1 cellular context compared by ENCODE assay signal in the genomic region with DNA sequence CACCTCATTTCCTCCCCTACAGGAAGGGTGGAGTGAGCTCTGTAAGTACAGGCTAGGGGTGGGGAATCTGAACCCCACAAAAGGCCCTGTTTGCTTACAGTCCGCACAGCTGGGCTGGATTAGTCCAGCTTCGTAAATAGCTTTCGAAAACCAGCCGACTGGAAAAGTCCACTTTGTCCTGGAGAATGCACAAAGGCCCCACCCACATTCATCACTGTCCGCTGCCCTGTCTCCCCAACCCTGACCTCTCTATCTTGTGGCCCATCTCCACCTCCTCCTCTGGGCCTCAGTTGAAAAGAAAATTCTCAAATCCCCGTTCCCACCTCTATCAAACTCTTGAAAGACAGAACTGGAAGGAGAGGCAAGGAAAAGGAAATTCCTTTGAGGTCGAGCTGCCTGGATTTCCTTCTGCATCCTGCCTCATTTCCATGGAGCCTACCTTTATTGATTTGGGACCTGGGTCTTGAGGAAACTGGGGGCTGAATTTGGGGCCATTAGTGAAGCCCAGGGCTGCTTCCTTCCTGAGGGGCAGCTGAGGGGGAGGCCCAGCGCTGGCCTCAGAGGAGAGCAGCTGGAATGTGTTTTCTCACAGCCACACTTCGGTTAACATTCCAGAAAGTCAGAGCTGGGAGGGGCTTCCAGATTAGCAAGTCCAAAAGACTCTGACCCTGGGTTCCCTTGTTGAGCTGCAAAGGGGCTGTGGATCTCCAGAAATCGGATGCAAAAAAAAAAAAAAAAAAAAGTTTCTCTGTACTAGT.
TF ChIP-seq lines count a peak whose summit lies in the region.

No MANE protein-coding gene starts in this region.

TF ChIP-seq in HepG2, 621 proteins besides CTCF, POLR2A, EP300 and RAD21 (continued from another document and continues in another):
- TF ChIP-seq, protein P1, sequence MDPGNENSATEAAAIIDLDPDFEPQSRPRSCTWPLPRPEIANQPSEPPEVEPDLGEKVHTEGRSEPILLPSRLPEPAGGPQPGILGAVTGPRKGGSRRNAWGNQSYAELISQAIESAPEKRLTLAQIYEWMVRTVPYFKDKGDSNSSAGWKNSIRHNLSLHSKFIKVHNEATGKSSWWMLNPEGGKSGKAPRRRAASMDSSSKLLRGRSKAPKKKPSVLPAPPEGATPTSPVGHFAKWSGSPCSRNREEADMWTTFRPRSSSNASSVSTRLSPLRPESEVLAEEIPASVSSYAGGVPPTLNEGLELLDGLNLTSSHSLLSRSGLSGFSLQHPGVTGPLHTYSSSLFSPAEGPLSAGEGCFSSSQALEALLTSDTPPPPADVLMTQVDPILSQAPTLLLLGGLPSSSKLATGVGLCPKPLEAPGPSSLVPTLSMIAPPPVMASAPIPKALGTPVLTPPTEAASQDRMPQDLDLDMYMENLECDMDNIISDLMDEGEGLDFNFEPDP (CRISPR knock-in tag; conservative IDR thresholded peaks at IDR 0.05): no peak
- TF ChIP-seq ZNF431 (CRISPR knock-in tag; IDR thresholded peaks at IDR 0.05; ENCODE audit: borderline replicate concordance, low read depth): no peak; the same call in none of the 2 replicates
- TF ChIP-seq, protein P2, sequence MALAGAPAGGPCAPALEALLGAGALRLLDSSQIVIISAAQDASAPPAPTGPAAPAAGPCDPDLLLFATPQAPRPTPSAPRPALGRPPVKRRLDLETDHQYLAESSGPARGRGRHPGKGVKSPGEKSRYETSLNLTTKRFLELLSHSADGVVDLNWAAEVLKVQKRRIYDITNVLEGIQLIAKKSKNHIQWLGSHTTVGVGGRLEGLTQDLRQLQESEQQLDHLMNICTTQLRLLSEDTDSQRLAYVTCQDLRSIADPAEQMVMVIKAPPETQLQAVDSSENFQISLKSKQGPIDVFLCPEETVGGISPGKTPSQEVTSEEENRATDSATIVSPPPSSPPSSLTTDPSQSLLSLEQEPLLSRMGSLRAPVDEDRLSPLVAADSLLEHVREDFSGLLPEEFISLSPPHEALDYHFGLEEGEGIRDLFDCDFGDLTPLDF (CRISPR knock-in tag; IDR thresholded peaks at IDR 0.05): 0 out of 2 replicates have a peak, but pooled peaks have one; percentile 33
- 0 out of 2 replicates have a peak, but pooled peaks have one; percentile 1 for TF ChIP-seq ZBTB8A (CRISPR knock-in tag; IDR thresholded peaks at IDR 0.05; ENCODE audit: borderline replicate concordance, low read depth)
- peak; percentile 70 for TF ChIP-seq DPF2 (CRISPR knock-in tag; IDR thresholded peaks at IDR 0.05; ENCODE audit: borderline replicate concordance, low read depth)
- TF ChIP-seq SIX1 (CRISPR knock-in tag; IDR thresholded peaks at IDR 0.05; ENCODE audit: borderline replicate concordance): peak; percentile 18; the same call in 1 of the 2 replicates
- TF ChIP-seq ZNF350 (CRISPR knock-in tag; IDR thresholded peaks at IDR 0.05; ENCODE audit: borderline replicate concordance, low read depth): peak; percentile 23; the same call in 1 of the 2 replicates
- TF ChIP-seq SUZ12 (IDR thresholded peaks at IDR 0.05; ENCODE audit: low read depth, low read length): no peak
- no peak for TF ChIP-seq ZNF616 (CRISPR knock-in tag; IDR thresholded peaks at IDR 0.05; ENCODE audit: low read depth)
- TF ChIP-seq ZNF530 (CRISPR knock-in tag; IDR thresholded peaks at IDR 0.05; ENCODE audit: low read depth): no peak
- TF ChIP-seq DNMT1 (CRISPR knock-in tag; IDR thresholded peaks at IDR 0.05): no peak
- no peak for TF ChIP-seq GABPA (IDR thresholded peaks at IDR 0.05; ENCODE audit: low read depth, low read length)
- peak; percentile 27; the same call in 1 of the 2 replicates for TF ChIP-seq GABPA (CRISPR knock-in tag; IDR thresholded peaks at IDR 0.05; ENCODE audit: low read depth)
- TF ChIP-seq SMARCE1 (IDR thresholded peaks at IDR 0.05; ENCODE audit: borderline replicate concordance): no peak
- no peak for TF ChIP-seq FOXC1 (CRISPR knock-in tag; IDR thresholded peaks at IDR 0.05; ENCODE audit: borderline replicate concordance)
- no peak for TF ChIP-seq NAIF1 (CRISPR knock-in tag; IDR thresholded peaks at IDR 0.05; ENCODE audit: borderline replicate concordance)
- no peak for TF ChIP-seq ZNF101 (CRISPR knock-in tag; IDR thresholded peaks at IDR 0.05; ENCODE audit: borderline replicate concordance, low read depth)
- peak; percentile 36; the same call in 1 of the 2 replicates for TF ChIP-seq NR2C2 (CRISPR knock-in tag; IDR thresholded peaks at IDR 0.05; ENCODE audit: borderline replicate concordance)
- TF ChIP-seq ZBTB38 (CRISPR knock-in tag; IDR thresholded peaks at IDR 0.05): peak; percentile 33; the same call in 1 of the 2 replicates
- TF ChIP-seq ZZZ3 (CRISPR knock-in tag; IDR thresholded peaks at IDR 0.05; ENCODE audit: borderline replicate concordance): no peak
- 0 out of 2 replicates have a peak, but pooled peaks have one; percentile 25 for TF ChIP-seq JUN (CRISPR knock-in tag; IDR thresholded peaks at IDR 0.05)
- TF ChIP-seq ZNF761 (CRISPR knock-in tag; conservative IDR thresholded peaks at IDR 0.05): no peak
- TF ChIP-seq NPAS2 (CRISPR knock-in tag; IDR thresholded peaks at IDR 0.05; ENCODE audit: borderline replicate concordance): no peak
- TF ChIP-seq, protein P3, sequence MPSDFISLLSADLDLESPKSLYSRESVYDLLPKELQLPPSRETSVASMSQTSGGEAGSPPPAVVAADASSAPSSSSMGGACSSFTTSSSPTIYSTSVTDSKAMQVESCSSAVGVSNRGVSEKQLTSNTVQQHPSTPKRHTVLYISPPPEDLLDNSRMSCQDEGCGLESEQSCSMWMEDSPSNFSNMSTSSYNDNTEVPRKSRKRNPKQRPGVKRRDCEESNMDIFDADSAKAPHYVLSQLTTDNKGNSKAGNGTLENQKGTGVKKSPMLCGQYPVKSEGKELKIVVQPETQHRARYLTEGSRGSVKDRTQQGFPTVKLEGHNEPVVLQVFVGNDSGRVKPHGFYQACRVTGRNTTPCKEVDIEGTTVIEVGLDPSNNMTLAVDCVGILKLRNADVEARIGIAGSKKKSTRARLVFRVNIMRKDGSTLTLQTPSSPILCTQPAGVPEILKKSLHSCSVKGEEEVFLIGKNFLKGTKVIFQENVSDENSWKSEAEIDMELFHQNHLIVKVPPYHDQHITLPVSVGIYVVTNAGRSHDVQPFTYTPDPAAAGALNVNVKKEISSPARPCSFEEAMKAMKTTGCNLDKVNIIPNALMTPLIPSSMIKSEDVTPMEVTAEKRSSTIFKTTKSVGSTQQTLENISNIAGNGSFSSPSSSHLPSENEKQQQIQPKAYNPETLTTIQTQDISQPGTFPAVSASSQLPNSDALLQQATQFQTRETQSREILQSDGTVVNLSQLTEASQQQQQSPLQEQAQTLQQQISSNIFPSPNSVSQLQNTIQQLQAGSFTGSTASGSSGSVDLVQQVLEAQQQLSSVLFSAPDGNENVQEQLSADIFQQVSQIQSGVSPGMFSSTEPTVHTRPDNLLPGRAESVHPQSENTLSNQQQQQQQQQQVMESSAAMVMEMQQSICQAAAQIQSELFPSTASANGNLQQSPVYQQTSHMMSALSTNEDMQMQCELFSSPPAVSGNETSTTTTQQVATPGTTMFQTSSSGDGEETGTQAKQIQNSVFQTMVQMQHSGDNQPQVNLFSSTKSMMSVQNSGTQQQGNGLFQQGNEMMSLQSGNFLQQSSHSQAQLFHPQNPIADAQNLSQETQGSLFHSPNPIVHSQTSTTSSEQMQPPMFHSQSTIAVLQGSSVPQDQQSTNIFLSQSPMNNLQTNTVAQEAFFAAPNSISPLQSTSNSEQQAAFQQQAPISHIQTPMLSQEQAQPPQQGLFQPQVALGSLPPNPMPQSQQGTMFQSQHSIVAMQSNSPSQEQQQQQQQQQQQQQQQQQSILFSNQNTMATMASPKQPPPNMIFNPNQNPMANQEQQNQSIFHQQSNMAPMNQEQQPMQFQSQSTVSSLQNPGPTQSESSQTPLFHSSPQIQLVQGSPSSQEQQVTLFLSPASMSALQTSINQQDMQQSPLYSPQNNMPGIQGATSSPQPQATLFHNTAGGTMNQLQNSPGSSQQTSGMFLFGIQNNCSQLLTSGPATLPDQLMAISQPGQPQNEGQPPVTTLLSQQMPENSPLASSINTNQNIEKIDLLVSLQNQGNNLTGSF (CRISPR knock-in tag; IDR thresholded peaks at IDR 0.05): no peak
- peak; percentile 93 for TF ChIP-seq TEAD3 (CRISPR knock-in tag; optimal IDR thresholded peaks at IDR 0.05; ENCODE audit: borderline replicate concordance)
- TF ChIP-seq, protein P4, sequence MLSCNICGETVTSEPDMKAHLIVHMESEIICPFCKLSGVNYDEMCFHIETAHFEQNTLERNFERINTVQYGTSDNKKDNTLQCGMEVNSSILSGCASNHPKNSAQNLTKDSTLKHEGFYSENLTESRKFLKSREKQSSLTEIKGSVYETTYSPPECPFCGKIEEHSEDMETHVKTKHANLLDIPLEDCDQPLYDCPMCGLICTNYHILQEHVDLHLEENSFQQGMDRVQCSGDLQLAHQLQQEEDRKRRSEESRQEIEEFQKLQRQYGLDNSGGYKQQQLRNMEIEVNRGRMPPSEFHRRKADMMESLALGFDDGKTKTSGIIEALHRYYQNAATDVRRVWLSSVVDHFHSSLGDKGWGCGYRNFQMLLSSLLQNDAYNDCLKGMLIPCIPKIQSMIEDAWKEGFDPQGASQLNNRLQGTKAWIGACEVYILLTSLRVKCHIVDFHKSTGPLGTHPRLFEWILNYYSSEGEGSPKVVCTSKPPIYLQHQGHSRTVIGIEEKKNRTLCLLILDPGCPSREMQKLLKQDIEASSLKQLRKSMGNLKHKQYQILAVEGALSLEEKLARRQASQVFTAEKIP (CRISPR knock-in tag; IDR thresholded peaks at IDR 0.05; ENCODE audit: borderline replicate concordance): no peak
- peak; percentile 49; the same call in 1 of the 2 replicates for TF ChIP-seq ISL2 (CRISPR knock-in tag; IDR thresholded peaks at IDR 0.05)
- TF ChIP-seq AHR (CRISPR knock-in tag; IDR thresholded peaks at IDR 0.05): no peak
- TF ChIP-seq, protein P5, sequence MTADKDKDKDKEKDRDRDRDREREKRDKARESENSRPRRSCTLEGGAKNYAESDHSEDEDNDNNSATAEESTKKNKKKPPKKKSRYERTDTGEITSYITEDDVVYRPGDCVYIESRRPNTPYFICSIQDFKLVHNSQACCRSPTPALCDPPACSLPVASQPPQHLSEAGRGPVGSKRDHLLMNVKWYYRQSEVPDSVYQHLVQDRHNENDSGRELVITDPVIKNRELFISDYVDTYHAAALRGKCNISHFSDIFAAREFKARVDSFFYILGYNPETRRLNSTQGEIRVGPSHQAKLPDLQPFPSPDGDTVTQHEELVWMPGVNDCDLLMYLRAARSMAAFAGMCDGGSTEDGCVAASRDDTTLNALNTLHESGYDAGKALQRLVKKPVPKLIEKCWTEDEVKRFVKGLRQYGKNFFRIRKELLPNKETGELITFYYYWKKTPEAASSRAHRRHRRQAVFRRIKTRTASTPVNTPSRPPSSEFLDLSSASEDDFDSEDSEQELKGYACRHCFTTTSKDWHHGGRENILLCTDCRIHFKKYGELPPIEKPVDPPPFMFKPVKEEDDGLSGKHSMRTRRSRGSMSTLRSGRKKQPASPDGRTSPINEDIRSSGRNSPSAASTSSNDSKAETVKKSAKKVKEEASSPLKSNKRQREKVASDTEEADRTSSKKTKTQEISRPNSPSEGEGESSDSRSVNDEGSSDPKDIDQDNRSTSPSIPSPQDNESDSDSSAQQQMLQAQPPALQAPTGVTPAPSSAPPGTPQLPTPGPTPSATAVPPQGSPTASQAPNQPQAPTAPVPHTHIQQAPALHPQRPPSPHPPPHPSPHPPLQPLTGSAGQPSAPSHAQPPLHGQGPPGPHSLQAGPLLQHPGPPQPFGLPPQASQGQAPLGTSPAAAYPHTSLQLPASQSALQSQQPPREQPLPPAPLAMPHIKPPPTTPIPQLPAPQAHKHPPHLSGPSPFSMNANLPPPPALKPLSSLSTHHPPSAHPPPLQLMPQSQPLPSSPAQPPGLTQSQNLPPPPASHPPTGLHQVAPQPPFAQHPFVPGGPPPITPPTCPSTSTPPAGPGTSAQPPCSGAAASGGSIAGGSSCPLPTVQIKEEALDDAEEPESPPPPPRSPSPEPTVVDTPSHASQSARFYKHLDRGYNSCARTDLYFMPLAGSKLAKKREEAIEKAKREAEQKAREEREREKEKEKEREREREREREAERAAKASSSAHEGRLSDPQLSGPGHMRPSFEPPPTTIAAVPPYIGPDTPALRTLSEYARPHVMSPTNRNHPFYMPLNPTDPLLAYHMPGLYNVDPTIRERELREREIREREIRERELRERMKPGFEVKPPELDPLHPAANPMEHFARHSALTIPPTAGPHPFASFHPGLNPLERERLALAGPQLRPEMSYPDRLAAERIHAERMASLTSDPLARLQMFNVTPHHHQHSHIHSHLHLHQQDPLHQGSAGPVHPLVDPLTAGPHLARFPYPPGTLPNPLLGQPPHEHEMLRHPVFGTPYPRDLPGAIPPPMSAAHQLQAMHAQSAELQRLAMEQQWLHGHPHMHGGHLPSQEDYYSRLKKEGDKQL (CRISPR knock-in tag; IDR thresholded peaks at IDR 0.05; ENCODE audit: low read depth): peak; percentile 43
- TF ChIP-seq SNRNP70 (IDR thresholded peaks at IDR 0.05; ENCODE audit: low read depth, low read length): no peak
- TF ChIP-seq, protein P6, sequence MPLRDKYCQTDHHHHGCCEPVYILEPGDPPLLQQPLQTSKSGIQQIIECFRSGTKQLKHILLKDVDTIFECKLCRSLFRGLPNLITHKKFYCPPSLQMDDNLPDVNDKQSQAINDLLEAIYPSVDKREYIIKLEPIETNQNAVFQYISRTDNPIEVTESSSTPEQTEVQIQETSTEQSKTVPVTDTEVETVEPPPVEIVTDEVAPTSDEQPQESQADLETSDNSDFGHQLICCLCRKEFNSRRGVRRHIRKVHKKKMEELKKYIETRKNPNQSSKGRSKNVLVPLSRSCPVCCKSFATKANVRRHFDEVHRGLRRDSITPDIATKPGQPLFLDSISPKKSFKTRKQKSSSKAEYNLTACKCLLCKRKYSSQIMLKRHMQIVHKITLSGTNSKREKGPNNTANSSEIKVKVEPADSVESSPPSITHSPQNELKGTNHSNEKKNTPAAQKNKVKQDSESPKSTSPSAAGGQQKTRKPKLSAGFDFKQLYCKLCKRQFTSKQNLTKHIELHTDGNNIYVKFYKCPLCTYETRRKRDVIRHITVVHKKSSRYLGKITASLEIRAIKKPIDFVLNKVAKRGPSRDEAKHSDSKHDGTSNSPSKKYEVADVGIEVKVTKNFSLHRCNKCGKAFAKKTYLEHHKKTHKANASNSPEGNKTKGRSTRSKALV (CRISPR knock-in tag; IDR thresholded peaks at IDR 0.05): 0 out of 2 replicates have a peak, but pooled peaks have one; percentile 62
- TF ChIP-seq, protein P7, sequence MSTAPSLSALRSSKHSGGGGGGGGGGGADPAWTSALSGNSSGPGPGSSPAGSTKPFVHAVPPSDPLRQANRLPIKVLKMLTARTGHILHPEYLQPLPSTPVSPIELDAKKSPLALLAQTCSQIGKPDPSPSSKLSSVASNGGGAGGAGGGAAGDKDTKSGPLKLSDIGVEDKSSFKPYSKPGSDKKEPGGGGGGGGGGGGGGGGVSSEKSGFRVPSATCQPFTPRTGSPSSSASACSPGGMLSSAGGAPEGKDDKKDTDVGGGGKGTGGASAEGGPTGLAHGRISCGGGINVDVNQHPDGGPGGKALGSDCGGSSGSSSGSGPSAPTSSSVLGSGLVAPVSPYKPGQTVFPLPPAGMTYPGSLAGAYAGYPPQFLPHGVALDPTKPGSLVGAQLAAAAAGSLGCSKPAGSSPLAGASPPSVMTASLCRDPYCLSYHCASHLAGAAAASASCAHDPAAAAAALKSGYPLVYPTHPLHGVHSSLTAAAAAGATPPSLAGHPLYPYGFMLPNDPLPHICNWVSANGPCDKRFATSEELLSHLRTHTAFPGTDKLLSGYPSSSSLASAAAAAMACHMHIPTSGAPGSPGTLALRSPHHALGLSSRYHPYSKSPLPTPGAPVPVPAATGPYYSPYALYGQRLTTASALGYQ (CRISPR knock-in tag; IDR thresholded peaks at IDR 0.05): 0 out of 2 replicates have a peak, but pooled peaks have one; percentile 45
